Comparison of ENCODE assay signal across 10 cellular contexts in the genomic region with DNA sequence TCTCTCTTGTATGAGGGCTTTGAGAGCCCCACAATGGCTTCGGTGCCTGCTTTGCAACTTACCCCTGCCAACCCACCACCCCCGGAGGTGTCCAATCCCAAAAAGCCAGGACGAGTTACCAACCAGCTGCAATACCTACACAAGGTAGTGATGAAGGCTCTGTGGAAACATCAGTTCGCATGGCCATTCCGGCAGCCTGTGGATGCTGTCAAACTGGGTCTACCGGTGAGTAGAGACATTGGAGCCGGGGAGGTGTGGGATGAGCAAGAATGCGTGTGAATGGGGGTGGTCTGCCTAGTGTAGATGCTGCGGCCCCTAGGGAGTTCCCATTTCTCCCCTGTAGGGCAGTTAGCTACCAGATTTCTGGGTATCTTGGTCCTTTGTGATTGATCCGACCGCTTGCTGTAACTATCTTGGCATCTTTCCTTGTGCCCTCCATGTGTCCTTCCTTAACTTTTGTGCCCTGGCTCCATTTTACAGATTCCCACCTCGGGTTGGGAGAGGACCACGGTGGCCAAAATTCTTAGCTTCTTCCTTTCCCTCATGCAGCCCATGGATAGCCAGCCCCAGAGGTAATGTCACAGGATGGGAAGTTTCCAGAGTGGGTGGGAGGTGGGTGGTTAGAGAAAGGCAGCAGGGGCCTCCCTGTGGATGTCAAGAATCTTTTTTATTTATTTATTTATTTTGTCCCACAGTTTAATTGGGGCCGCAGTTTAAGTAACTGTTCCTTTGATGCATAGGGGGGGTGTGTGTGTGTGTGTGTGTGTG. TPM values are rescaled to one million over a fixed set of nuclear protein-coding genes. Genes with fewer than 3 reads are reported as not detected.
A peak's percentile ranks its signal among the peaks of the same experiment; 100 is the strongest.
DNase-seq lines count a peak whose midpoint lies in the region; ATAC-seq, FAIRE-seq and TF ChIP-seq lines count a peak whose summit lies in the region.
"Had no signal": no experiment of that assay in that cellular context is flagged by ENCODE, and none has a peak within 500 bp of the region (broad histone marks: within the 10 kb centered on the region; RNA-seq: fewer than 3 reads in every experiment).

No MANE protein-coding gene starts in this region.

- peak overlapping the region; percentile 99 for H3K4me3 Mint-ChIP-seq in glutamatergic neuron (ENCODE audit: unreplicated experiment)

- in situ Hi-C loops in HAP-1 (cut with MboI; ENCODE audit: low sequenced_read_pairs): loop anchor here (5.0 kb wide), 1 partner anchor 82 kb away; no protein-coding TSS in a partner anchor

- H3K27me3 ChIP-seq in HAP-1 (ENCODE audit: low read depth) (no peaks in the 10 kb centered on the region), small intestine (ENCODE audit: control insufficient read depth in 2 of 2, insufficient read depth in 2 of 2, low read length in 2 of 2) (no peaks in the 10 kb centered on the region)
- H3K27me3 ChIP-seq: foreskin keratinocyte had no signal

- peak overlapping the region; percentile 52 for H3K27ac Mint-ChIP-seq in glutamatergic neuron (ENCODE audit: unreplicated experiment)

- no peaks in the 10 kb centered on the region for H3K9me3 ChIP-seq in HAP-1
- H3K9me3 ChIP-seq in small intestine (ENCODE audit: control insufficient read depth, low read depth): no peaks in the 10 kb centered on the region

- H3K9me3 Mint-ChIP-seq in glutamatergic neuron (ENCODE audit: unreplicated experiment): peaks cover 35% of the 10 kb centered on the region

- peak in 1 of 2 experiments; percentile 21 for DNase-seq in HAP-1 (ENCODE audit: low spot score in 2 of 2)
- DNase-seq in glutamatergic neuron: no peak
- DNase-seq in small intestine: no peak
- DNase-seq in kidney glomerular epithelial cell (lab: John Stamatoyannopoulos, UW): no peak
- DNase-seq in KG1 (lab: John Stamatoyannopoulos, UW): no peak
- DNase-seq in MV-4-11 (lab: John Stamatoyannopoulos, UW): no peak
- DNase-seq: foreskin keratinocyte had no signal

- 1 to 5% (median 3%) methylated on average over 14 of the region's 14 CpGs for WGBS in small intestine, 3 donors

- FAIRE-seq in small intestine (lab: Jason Lieb, UNC): no peak

- H3K27ac ChIP-seq in VCaP (peak overlapping the region; percentile 100), small intestine (ENCODE audit: low read depth in 1 of 2, low read length in 1 of 2) (no peak overlapping the region)
- H3K27ac ChIP-seq: foreskin keratinocyte had no signal

- peaks cover 8% of the 10 kb centered on the region for H3K4me1 Mint-ChIP-seq in glutamatergic neuron (ENCODE audit: low read depth, unreplicated experiment)

- no peak for ATAC-seq in HG02610 (IDR thresholded peaks at IDR 0.05; ENCODE audit: unreplicated experiment)
- ATAC-seq: foreskin keratinocyte had no signal

- TF ChIP-seq CTCF in VCaP (conservative IDR thresholded peaks at IDR 0.05) (no peak), glutamatergic neuron (IDR thresholded peaks at IDR 0.05; ENCODE audit: partially characterized antibody, unreplicated experiment) (no peak)

- peaks cover 26% of the 10 kb centered on the region for H3K27me3 Mint-ChIP-seq in glutamatergic neuron (ENCODE audit: unreplicated experiment)

- H3K36me3 ChIP-seq in HAP-1 (replicated peaks) (peaks cover 88% of the 10 kb centered on the region), small intestine (ENCODE audit: control insufficient read depth in 2 of 2, insufficient read depth in 2 of 2, low read length in 2 of 2) (peaks cover 29 to 43% of the 10 kb centered on the region in 2 donors)

- peaks cover 4% of the 10 kb centered on the region for H3K4me1 ChIP-seq in HAP-1
- peaks cover 0 to 5% of the 10 kb centered on the region in 2 donors for H3K4me1 ChIP-seq in small intestine (ENCODE audit: control insufficient read depth in 2 of 2, insufficient read depth in 1 of 2, low read depth in 1 of 2, low read length in 1 of 2)
- H3K4me1 ChIP-seq: foreskin keratinocyte had no signal

- H3K4me3 ChIP-seq in HAP-1: peak overlapping the region; percentile 89
- peak overlapping the region; percentile 90 to 97 for H3K4me3 ChIP-seq in small intestine (ENCODE audit: low read depth in 1 of 2, low read length in 2 of 2)

- peaks cover 8% of the 10 kb centered on the region for H3K36me3 Mint-ChIP-seq in glutamatergic neuron (ENCODE audit: unreplicated experiment)

RNA-seq across cellular contexts. Expression of gene BRD2, which starts 6.3 kb away (rescaled TPM):
- 213 TPM for total RNA-seq in glutamatergic neuron (ENCODE audit: unreplicated experiment)
- polyA plus RNA-seq in small intestine: 10 to 100 TPM; 76.2 to 95.6 (median 85.7) TPM

RNA-seq across cellular contexts. Expression of gene HLA-DMA, which starts 21.8 kb away (rescaled TPM):
- total RNA-seq in glutamatergic neuron (ENCODE audit: unreplicated experiment): 0.76 TPM
- polyA plus RNA-seq in small intestine: 100 to 1,000 TPM in 1 of 3 donors, 10 to 100 TPM in 2; 60.4 to 111 (median 76.5) TPM

RNA-seq across cellular contexts. Expression of gene HLA-DMB, which starts 33.9 kb away (rescaled TPM):
- not detected for total RNA-seq in glutamatergic neuron (ENCODE audit: unreplicated experiment)
- polyA plus RNA-seq in small intestine: 10 to 100 TPM; 22.8 to 60.5 (median 34.7) TPM
- polyA plus RNA-seq: foreskin keratinocyte had no signal

RNA-seq across cellular contexts. Expression of gene HLA-DOA, which starts 34.7 kb away (rescaled TPM):
- total RNA-seq in glutamatergic neuron (ENCODE audit: unreplicated experiment): 0.69 TPM
- 1 to 10 TPM in 1 of 3 donors, under 1 TPM in 2; 0.22 to 5.9 (median 0.81) TPM for polyA plus RNA-seq in small intestine
- total RNA-seq: foreskin keratinocyte, HT1080 had no signal
- polyA plus RNA-seq: foreskin keratinocyte had no signal
